27 cellular contexts compared by ENCODE assay signal in the genomic region with DNA sequence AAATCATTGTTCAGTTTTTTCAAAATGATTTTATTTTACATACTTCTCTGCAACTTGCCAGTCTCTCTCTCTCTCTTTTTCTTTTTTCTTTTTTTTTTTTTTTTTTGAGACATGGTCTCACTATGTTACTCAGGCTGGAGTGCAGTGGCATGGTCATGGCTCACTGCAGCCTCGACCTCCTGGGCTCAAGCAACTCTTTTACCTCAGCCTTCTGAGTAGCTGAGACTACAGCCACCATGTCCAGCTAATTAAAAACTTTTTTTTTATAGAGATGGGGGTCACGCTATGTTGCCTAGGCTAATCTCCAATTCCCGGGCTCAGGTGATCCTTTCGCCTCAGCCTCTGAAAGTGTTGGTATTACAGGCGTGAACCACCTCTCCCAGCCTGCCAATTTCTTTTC.
"Had no signal": no experiment of that assay in that cellular context is flagged by ENCODE, and none has a peak within 500 bp of the region (broad histone marks: within the 10 kb centered on the region; RNA-seq: fewer than 3 reads in every experiment).

No MANE protein-coding gene starts in this region.

- H3K27ac Mint-ChIP-seq: activated naive CD4-positive, alpha-beta T cell treated with anti-CD3 and anti-CD28 coated beads, Interleukin-2, amount 10 ng/mL, durations not matched to agents 7 days and 5 days; activated T-helper 1 cell treated with anti-CD3 and anti-CD28 coated beads, Interleukin-12 subunit alpha, Interleukin-12 subunit beta, Interleukin-2, Interleukin-4 antibody, amounts not matched to agents 30 ng/mL and 10 ng/mL and 1 ng/mL, durations not matched to agents 14 hours and 24 hours and 36 hours; naive thymus-derived CD8-positive, alpha-beta T cell; type B pancreatic cell had no signal

- H3K4me1 ChIP-seq: gastroesophageal sphincter, uterus had no signal

- H3K27me3 ChIP-seq: brain microvascular endothelial cell, gastroesophageal sphincter, uterus had no signal

- H3K4me3 ChIP-seq: gastroesophageal sphincter, skin epidermis, thoracic aorta, uterus had no signal

- FAIRE-seq: astrocyte, keratinocyte, TTC549 had no signal

- H3K9me3 ChIP-seq: gastroesophageal sphincter, thoracic aorta, uterus had no signal

- H3K27me3 Mint-ChIP-seq: activated naive CD4-positive, alpha-beta T cell treated with anti-CD3 and anti-CD28 coated beads, Interleukin-2, amount 10 ng/mL, durations not matched to agents 7 days and 5 days; naive thymus-derived CD8-positive, alpha-beta T cell; type B pancreatic cell had no signal

- H3K4me1 Mint-ChIP-seq: activated naive CD4-positive, alpha-beta T cell treated with anti-CD3 and anti-CD28 coated beads, Interleukin-2, amount 10 ng/mL, durations not matched to agents 7 days and 5 days; naive thymus-derived CD8-positive, alpha-beta T cell had no signal

- H3K4me3 Mint-ChIP-seq: activated naive CD4-positive, alpha-beta T cell treated with anti-CD3 and anti-CD28 coated beads, Interleukin-2, amount 10 ng/mL, durations not matched to agents 7 days and 5 days; activated T-helper 1 cell treated with anti-CD3 and anti-CD28 coated beads, Interleukin-12 subunit alpha, Interleukin-12 subunit beta, Interleukin-2, Interleukin-4 antibody, amounts not matched to agents 30 ng/mL and 10 ng/mL and 1 ng/mL, durations not matched to agents 14 hours and 24 hours and 36 hours; naive thymus-derived CD8-positive, alpha-beta T cell; neural crest cell; type B pancreatic cell had no signal

- ATAC-seq: gastroesophageal sphincter; left colon; naive thymus-derived CD8-positive, alpha-beta T cell; right cardiac atrium; stimulated activated naive CD8-positive, alpha-beta T cell treated with anti-CD3 and anti-CD28 coated beads, Interleukin-15, Interleukin-2, amounts not matched to agents 100 U/mL and 50 U/mL, for 24 hours had no signal

- H3K9me3 Mint-ChIP-seq: activated naive CD4-positive, alpha-beta T cell treated with anti-CD3 and anti-CD28 coated beads, Interleukin-2, amount 10 ng/mL, durations not matched to agents 7 days and 5 days; activated T-helper 1 cell treated with anti-CD3 and anti-CD28 coated beads, Interleukin-12 subunit alpha, Interleukin-12 subunit beta, Interleukin-2, Interleukin-4 antibody, amounts not matched to agents 30 ng/mL and 10 ng/mL and 1 ng/mL, durations not matched to agents 14 hours and 24 hours and 36 hours; naive thymus-derived CD8-positive, alpha-beta T cell; neural crest cell; type B pancreatic cell had no signal

- H3K36me3 ChIP-seq: brain microvascular endothelial cell, gastroesophageal sphincter, thoracic aorta, uterus had no signal

- H3K36me3 Mint-ChIP-seq: activated naive CD4-positive, alpha-beta T cell treated with anti-CD3 and anti-CD28 coated beads, Interleukin-2, amount 10 ng/mL, durations not matched to agents 7 days and 5 days; naive thymus-derived CD8-positive, alpha-beta T cell; type B pancreatic cell had no signal

- DNase-seq: activated CD4-positive, alpha-beta T cell treated with anti-CD3 and anti-CD28 coated beads for 4 hours; activated CD4-positive, alpha-beta T cell treated with anti-CD3 and anti-CD28 coated beads, Interleukin-2, amount 50 U/mL, for 4 hours; activated gamma-delta T cell; activated naive CD4-positive, alpha-beta T cell treated with anti-CD3 and anti-CD28 coated beads, Interleukin-2, amount 10 ng/mL, durations not matched to agents 7 days and 5 days; activated T-cell treated with anti-CD3 and anti-CD28 coated beads for 4 hours; amniotic stem cell; brain microvascular endothelial cell; head of caudate nucleus; hippocampal formation; left colon; naive thymus-derived CD8-positive, alpha-beta T cell; nucleus accumbens; right cardiac atrium; stimulated activated CD4-positive, alpha-beta T cell treated with anti-CD3 and anti-CD28 coated beads, Interleukin-12 subunit alpha, Interleukin-12 subunit beta, amount 100 ng/mL, for 4 hours; stimulated activated CD4-positive, alpha-beta T cell treated with anti-CD3 and anti-CD28 coated beads, Interleukin-4, amount 100 ng/mL, for 1 hour; stimulated activated naive CD8-positive, alpha-beta T cell treated with anti-CD3 and anti-CD28 coated beads, Interleukin-15, Interleukin-2, amounts not matched to agents 100 U/mL and 50 U/mL, for 24 hours; uterus had no signal

- H3K27ac ChIP-seq: gastroesophageal sphincter, skin epidermis, thoracic aorta, uterus, VCaP had no signal
